ENCODE assay signal across 17 cellular contexts in genomic region chr14:53390008-53390407, GRCh38.
DNase-seq lines count a peak whose midpoint lies in the region; ATAC-seq, FAIRE-seq and TF ChIP-seq lines count a peak whose summit lies in the region.
"Had no signal": no experiment of that assay in that cellular context is flagged by ENCODE, and none has a peak within 500 bp of the region (broad histone marks: within the 10 kb centered on the region; RNA-seq: fewer than 3 reads in every experiment).

No MANE protein-coding gene starts in this region.

- TF ChIP-seq CTCF in RWPE1 (conservative IDR thresholded peaks at IDR 0.05; ENCODE audit: low read depth) = no peak
- no peak for TF ChIP-seq CTCF in bronchial epithelial cell (IDR thresholded peaks at IDR 0.05; ENCODE audit: insufficient read depth, low read length, severe bottlenecking)
- TF ChIP-seq CTCF in foreskin keratinocyte (conservative IDR thresholded peaks at IDR 0.05) = no peak
- TF ChIP-seq CTCF in glutamatergic neuron (IDR thresholded peaks at IDR 0.05; ENCODE audit: partially characterized antibody, unreplicated experiment) = no peak

- H3K27me3 Mint-ChIP-seq in glutamatergic neuron (ENCODE audit: unreplicated experiment) = no peaks in the 10 kb centered on the region
- H3K27me3 Mint-ChIP-seq: CD4-positive, alpha-beta T cell had no signal

- POLR2A ChIA-PET in RWPE1 (lab: Yijun Ruan, JAX; ENCODE audit: low non-redundant PET) = no interaction called here

- peaks cover 7% of the 10 kb centered on the region for H3K9me3 Mint-ChIP-seq in glutamatergic neuron (ENCODE audit: unreplicated experiment)

- peak; percentile 36 for ATAC-seq in foreskin keratinocyte
- ATAC-seq: A549 had no signal

- H3K27ac ChIP-seq in RWPE1 = no peak overlapping the region
- peak overlapping the region; percentile 63 for H3K27ac ChIP-seq in foreskin keratinocyte
- H3K27ac ChIP-seq: A549, C4-2B had no signal

- H3K27ac Mint-ChIP-seq in glutamatergic neuron (ENCODE audit: unreplicated experiment) = no peak overlapping the region
- H3K27ac Mint-ChIP-seq: CD4-positive, alpha-beta T cell; H9 had no signal

- H3K36me3 Mint-ChIP-seq in glutamatergic neuron (ENCODE audit: unreplicated experiment) = peaks cover 6% of the 10 kb centered on the region

- H3K4me1 Mint-ChIP-seq in glutamatergic neuron (ENCODE audit: low read depth, unreplicated experiment) = no peaks in the 10 kb centered on the region

- H3K36me3 ChIP-seq in bronchial epithelial cell (ENCODE audit: control insufficient read depth, insufficient read depth, low read length) = no peaks in the 10 kb centered on the region

- H3K4me3 ChIP-seq in bronchial epithelial cell (ENCODE audit: low read depth, low read length) = no peak overlapping the region
- H3K4me3 ChIP-seq: A549 had no signal

- H3K4me3 Mint-ChIP-seq in glutamatergic neuron (ENCODE audit: unreplicated experiment) = no peak overlapping the region
- H3K4me3 Mint-ChIP-seq: CD4-positive, alpha-beta T cell; H9 had no signal

- H3K4me1 ChIP-seq in foreskin keratinocyte = peaks cover 29% of the 10 kb centered on the region
- H3K4me1 ChIP-seq: A549 had no signal

- FAIRE-seq in bronchial epithelial cell (lab: Jason Lieb, UNC) = no peak
- FAIRE-seq: A549, GM12892, GM18507, H1 had no signal

- DNase-seq in RWPE1 (ENCODE audit: low spot score) (peak; percentile 27), bronchial epithelial cell (ENCODE audit: low read depth) (peak; percentile 86), foreskin keratinocyte (peak; percentile 60 to 85), glutamatergic neuron (no peak), 8988T (no peak)
- no peak for DNase-seq in NK-92 treated with Interleukin-12 subunit alpha and Interleukin-12 subunit beta, amount 100 ng/mL, for 24 hours (lab: John Stamatoyannopoulos, UW)
- DNase-seq: AML-193; CD4-positive, alpha-beta T cell; DMS153; DMS79; GDM1; H9 had no signal

- H3K27me3 ChIP-seq in bronchial epithelial cell (ENCODE audit: control insufficient read depth, insufficient read depth, low read length) = no peaks in the 10 kb centered on the region
- H3K27me3 ChIP-seq in foreskin keratinocyte = no peaks in the 10 kb centered on the region

- CTCF ChIA-PET in RWPE1 (lab: Yijun Ruan, JAX) = interaction anchor here (0.6 kb wide), 2 partner anchors 494 to 1124 kb away, joined by 3 read pairs; no protein-coding TSS in a partner anchor

Comparison
In these comparisons a context has a peak if more than half of its experiments do, and no peak if none do; other contexts are left out.
1. DNase-seq: peak in RWPE1 (single experiment), bronchial epithelial cell (single experiment) and foreskin keratinocyte (2 of 2); none in glutamatergic neuron (single experiment), NK-92 treated with Interleukin-12 subunit alpha and Interleukin-12 subunit beta, amount 100 ng/mL, for 24 hours (single experiment) and 8988T (single experiment).